16 cellular contexts compared by ENCODE assay signal in genomic region chr11:65578667-65579066, GRCh38. TPM values are rescaled to one million over a fixed set of nuclear protein-coding genes. Genes with fewer than 3 reads are reported as not detected.
DNase-seq lines count a peak whose midpoint lies in the region; ATAC-seq and TF ChIP-seq lines count a peak whose summit lies in the region.
"Had no signal": no experiment of that assay in that cellular context is flagged by ENCODE, and none has a peak within 500 bp of the region (broad histone marks: within the 10 kb centered on the region; RNA-seq: fewer than 3 reads in every experiment).

No MANE protein-coding gene starts in this region.

- no peaks in the 10 kb centered on the region for H3K9me3 ChIP-seq in CD8-positive, alpha-beta memory T cell (ENCODE audit: low read length)
- no peaks in the 10 kb centered on the region for H3K9me3 ChIP-seq in ovary
- H3K9me3 ChIP-seq: pancreas had no signal

- CTCF ChIA-PET in CD8-positive, alpha-beta memory T cell (lab: Charles Lee): interaction anchor here (1.8 to 6.5 kb wide), 3 partner anchors 9 to 38 kb away, joined by 5 to 66 read pairs (median 38); no protein-coding TSS in a partner anchor
- CTCF ChIA-PET in RWPE1 (lab: Yijun Ruan, JAX): interaction anchor here (0.6 kb wide), 1 partner anchor 9 kb away, joined by 4 read pairs; no protein-coding TSS in a partner anchor

- peaks cover 5 to 63% (median 8%) of the 10 kb centered on the region in 3 donors for H3K36me3 Mint-ChIP-seq in CD8-positive, alpha-beta memory T cell
- H3K36me3 Mint-ChIP-seq in effector memory CD8-positive, alpha-beta T cell (ENCODE audit: insufficient read depth): peaks cover 71% of the 10 kb centered on the region
- peaks cover 11% of the 10 kb centered on the region for H3K36me3 Mint-ChIP-seq in osteocyte (ENCODE audit: unreplicated experiment)

- no peaks in the 10 kb centered on the region for H3K27me3 ChIP-seq in CD8-positive, alpha-beta memory T cell (ENCODE audit: insufficient read depth, low read length, poor library complexity, severe bottlenecking)
- H3K27me3 ChIP-seq in ovary: no peaks in the 10 kb centered on the region
- H3K27me3 ChIP-seq: pancreas had no signal

- no peak for ATAC-seq in effector memory CD8-positive, alpha-beta T cell (replicated peaks)
- ATAC-seq in left ventricle myocardium superior (no peak), GM21526 (IDR thresholded peaks at IDR 0.05; ENCODE audit: low FRiP score, unreplicated experiment) (no peak)
- ATAC-seq: pancreas had no signal

- H3K4me3 ChIP-seq in CD8-positive, alpha-beta memory T cell (ENCODE audit: low read length): no peak overlapping the region
- H3K4me3 ChIP-seq in ovary: no peak overlapping the region

- H3K27me3 Mint-ChIP-seq in CD8-positive, alpha-beta memory T cell: no peaks in the 10 kb centered on the region
- H3K27me3 Mint-ChIP-seq in effector memory CD8-positive, alpha-beta T cell: no peaks in the 10 kb centered on the region
- H3K27me3 Mint-ChIP-seq in osteocyte (ENCODE audit: unreplicated experiment): no peaks in the 10 kb centered on the region

- intact Hi-C loops in ovary (cut with DNase I): loop anchor here in 1 of 4 donors (5.0 kb wide), 1 partner anchor 34 kb away; the partner anchor contains the start of gene MAP3K11
- intact Hi-C loops in left ventricle myocardium superior (cut with micrococcal nuclease): no loop called here

- no peak for TF ChIP-seq EP300 in ovary (IDR thresholded peaks at IDR 0.05)

- peak overlapping the region; percentile 56 to 99 (median 78) for H3K4me3 Mint-ChIP-seq in CD8-positive, alpha-beta memory T cell
- H3K4me3 Mint-ChIP-seq in effector memory CD8-positive, alpha-beta T cell: peak overlapping the region; percentile 86 to 87
- H3K4me3 Mint-ChIP-seq in osteocyte (ENCODE audit: unreplicated experiment): no peak overlapping the region

- peaks cover 0 to 2% (median 0%) of the 10 kb centered on the region in 5 donors for H3K9me3 Mint-ChIP-seq in CD8-positive, alpha-beta memory T cell
- no peaks in the 10 kb centered on the region for H3K9me3 Mint-ChIP-seq in effector memory CD8-positive, alpha-beta T cell
- H3K9me3 Mint-ChIP-seq in osteocyte (ENCODE audit: unreplicated experiment): no peaks in the 10 kb centered on the region

- 65 to 79% (median 76%) methylated on average over 3 of the region's 3 CpGs for WGBS in ovary, 3 donors

- TF ChIP-seq CTCF in RWPE1 (conservative IDR thresholded peaks at IDR 0.05; ENCODE audit: low read depth) (no peak), osteocyte (IDR thresholded peaks at IDR 0.05) (no peak), ovary (IDR thresholded peaks at IDR 0.05) (no peak)

- no peak overlapping the region for H3K27ac ChIP-seq in CD8-positive, alpha-beta memory T cell (ENCODE audit: low read depth, low read length)
- peak overlapping the region; percentile 98 for H3K27ac ChIP-seq in RWPE1
- H3K27ac ChIP-seq in ovary: no peak overlapping the region
- H3K27ac ChIP-seq: pancreas had no signal

- H3K27ac Mint-ChIP-seq in CD8-positive, alpha-beta memory T cell: peak overlapping the region; percentile 59 to 97 (median 89)
- H3K27ac Mint-ChIP-seq in effector memory CD8-positive, alpha-beta T cell: peak overlapping the region; percentile 90 to 98
- H3K27ac Mint-ChIP-seq in osteocyte (ENCODE audit: unreplicated experiment): peak overlapping the region; percentile 80

- peaks cover 21% of the 10 kb centered on the region for H3K36me3 ChIP-seq in CD8-positive, alpha-beta memory T cell (ENCODE audit: insufficient read depth, low read length)
- no peaks in the 10 kb centered on the region for H3K36me3 ChIP-seq in ovary
- H3K36me3 ChIP-seq: pancreas had no signal

- H3K4me1 Mint-ChIP-seq in CD8-positive, alpha-beta memory T cell: peaks cover 27 to 49% (median 35%) of the 10 kb centered on the region in 3 donors
- H3K4me1 Mint-ChIP-seq in effector memory CD8-positive, alpha-beta T cell (ENCODE audit: low read depth in 2 of 2): peaks cover 51 to 53% of the 10 kb centered on the region in 2 donors
- H3K4me1 Mint-ChIP-seq in osteocyte (ENCODE audit: unreplicated experiment): peaks cover 39% of the 10 kb centered on the region

- no peak for TF ChIP-seq POLR2A in ovary (IDR thresholded peaks at IDR 0.05)

- POLR2A ChIA-PET in CD8-positive, alpha-beta memory T cell (lab: Charles Lee): interaction anchor here (0.5 kb wide), 1 partner anchor 19 kb away, joined by 3 read pairs; no protein-coding TSS in a partner anchor
- POLR2A ChIA-PET in RWPE1 (lab: Yijun Ruan, JAX; ENCODE audit: low non-redundant PET): no interaction called here

- peaks cover 36% of the 10 kb centered on the region for H3K4me1 ChIP-seq in CD8-positive, alpha-beta memory T cell (ENCODE audit: insufficient read depth, low read length)
- H3K4me1 ChIP-seq in ovary (ENCODE audit: insufficient read depth): peaks cover 13% of the 10 kb centered on the region

- DNase-seq in CD8-positive, alpha-beta memory T cell: no peak
- DNase-seq in RWPE1 (ENCODE audit: low spot score) (no peak), osteocyte (ENCODE audit: extremely low spot score, unreplicated experiment) (no peak), ovary (no peak), left ventricle myocardium superior (no peak), HuH-7 (ENCODE audit: low spot score) (no peak)
- DNase-seq in effector memory CD8-positive, alpha-beta T cell: no peak
- DNase-seq: activated effector memory CD4-positive, alpha-beta T cell treated with Interleukin-2 at 50 U/mL for 16 hours; cortex of kidney; foreskin melanocyte; MV-4-11; NCI-H446 treated with DMSO at 0.1 percent for 48 hours; pancreas; stimulated activated CD4-positive, alpha-beta T cell treated with anti-CD3 and anti-CD28 coated beads, Interleukin-2, amount 100 ng/mL, for 48 hours had no signal

RNA-seq across cellular contexts. Expression of gene EHBP1L1, which starts 2.8 kb away (rescaled TPM):
- 100 to 1,000 TPM in 1 of 2 experiments, 10 to 100 TPM in 1; 97.3 to 100 TPM for total RNA-seq in CD8-positive, alpha-beta memory T cell
- 25.1 TPM for polyA plus RNA-seq in CD8-positive, alpha-beta memory T cell
- total RNA-seq in osteocyte (39.7 and 42.6 TPM in 2 replicates), ovary (10 to 100 TPM; 21.7 to 63.0 (median 40.3) TPM), left ventricle myocardium superior (57.3 TPM)
- polyA plus RNA-seq in ovary: 10 to 100 TPM; 24.5 to 42.4 TPM

RNA-seq across cellular contexts. Expression of gene FAM89B, which starts 6.3 kb away (rescaled TPM):
- 10 to 100 TPM; 30.8 to 34.1 TPM for total RNA-seq in CD8-positive, alpha-beta memory T cell
- polyA plus RNA-seq in CD8-positive, alpha-beta memory T cell: 138 TPM
- 84.2 and 92.1 TPM in 2 replicates for total RNA-seq in osteocyte
- 10 to 100 TPM; 41.0 to 74.0 (median 53.3) TPM for total RNA-seq in ovary
- 10 to 100 TPM in 1 of 2 donors, 1 to 10 TPM in 1; 1.9 to 47.8 TPM for polyA plus RNA-seq in ovary
- 39.3 TPM for total RNA-seq in left ventricle myocardium superior

RNA-seq across cellular contexts. Expression of gene ZNRD2, which starts 8.4 kb away (rescaled TPM):
- total RNA-seq in CD8-positive, alpha-beta memory T cell: 10 to 100 TPM; 69.6 to 77.9 TPM
- polyA plus RNA-seq in CD8-positive, alpha-beta memory T cell: 81.4 TPM
- total RNA-seq in osteocyte (31.3 and 32.7 TPM in 2 replicates), ovary (10 to 100 TPM; 26.6 to 59.5 (median 39.2) TPM), left ventricle myocardium superior (25.0 TPM)
- polyA plus RNA-seq in ovary: 10 to 100 TPM in 1 of 2 donors, 1 to 10 TPM in 1; 2.3 to 61.8 TPM

RNA-seq across cellular contexts. Expression of gene KCNK7, which starts 16.9 kb away (rescaled TPM):
- total RNA-seq in CD8-positive, alpha-beta memory T cell: under 1 TPM; 0.59 to 0.64 TPM
- polyA plus RNA-seq in CD8-positive, alpha-beta memory T cell: not detected
- not detected in 2 replicates for total RNA-seq in osteocyte
- 1 to 10 TPM in 3 of 7 donors, under 1 TPM in 4; 0.65 to 4.0 (median 0.95) TPM for total RNA-seq in ovary
- 1 to 10 TPM in 1 of 2 donors, not detected in 1; 1.5 TPM for polyA plus RNA-seq in ovary
- 0.94 TPM for total RNA-seq in left ventricle myocardium superior
- total RNA-seq: kidney epithelial cell had no signal

RNA-seq across cellular contexts. Expression of gene LTBP3, which starts 20.5 kb away (rescaled TPM):
- 10 to 100 TPM; 33.2 to 35.4 TPM for total RNA-seq in CD8-positive, alpha-beta memory T cell
- polyA plus RNA-seq in CD8-positive, alpha-beta memory T cell: 17.9 TPM
- total RNA-seq in osteocyte (219 and 256 TPM in 2 replicates), ovary (100 to 1,000 TPM; 143 to 292 (median 198) TPM), left ventricle myocardium superior (77.5 TPM)
- 100 to 1,000 TPM in 1 of 2 donors, 10 to 100 TPM in 1; 35.9 to 130 TPM for polyA plus RNA-seq in ovary
